29 cellular contexts compared by ENCODE assay signal in genomic region chr17:28029033-28029432, GRCh38.
"Had no signal": no experiment of that assay in that cellular context is flagged by ENCODE, and none has a peak within 500 bp of the region (broad histone marks: within the 10 kb centered on the region; RNA-seq: fewer than 3 reads in every experiment).

No MANE protein-coding gene starts in this region.

- FAIRE-seq: RCC 7860 had no signal

- H3K9me3 ChIP-seq: adrenal gland, breast epithelium had no signal

- H3K36me3 ChIP-seq: adrenal gland, breast epithelium had no signal

- H3K4me1 ChIP-seq: breast epithelium had no signal

- H3K27me3 ChIP-seq: adrenal gland, breast epithelium had no signal

- ATAC-seq: activated CD8-positive, alpha-beta T cell treated with anti-CD3 and anti-CD28 coated beads, Interleukin-2, amount 10 ng/mL, durations not matched to agents 7 days and 5 days; PC-3; T-cell; WTC11 had no signal

- DNase-seq: activated CD4-positive, alpha-beta T cell treated with anti-CD3 and anti-CD28 coated beads for 48 hours; activated CD4-positive, alpha-beta T cell treated with anti-CD3 and anti-CD28 coated beads, Interleukin-2, amount 50 U/mL, for 4 hours; activated CD4-positive, CD25-positive, alpha-beta regulatory T cell treated with anti-CD3 and anti-CD28 coated beads, Interleukin-2, amount 50 U/mL, for 72 hours; activated CD8-positive, alpha-beta memory T cell treated with anti-CD3 and anti-CD28 coated beads, Interleukin-2, amount 50 U/mL, for 48 hours; activated CD8-positive, alpha-beta T cell treated with anti-CD3 and anti-CD28 coated beads, Interleukin-2, amount 10 ng/mL, durations not matched to agents 7 days and 5 days; activated naive CD4-positive, alpha-beta T cell treated with anti-CD3 and anti-CD28 coated beads, Interleukin-2, amount 50 U/mL, for 16 hours; activated naive CD8-positive, alpha-beta T cell treated with anti-CD3 and anti-CD28 coated beads, Interleukin-2, amount 10 ng/mL, durations not matched to agents 7 days and 5 days; activated T-cell treated with anti-CD3 and anti-CD28 coated beads, Interleukin-2, amount 50 U/mL, for 1 hour; adrenal gland; anterior cingulate cortex; caudate nucleus; KG1; NCI-H1048; NCI-H146; NCI-H187 treated with DMSO at 0.1 percent for 48 hours; NCI-H2081 treated with DMSO at 0.1 percent for 48 hours; NCI-H2171; NCI-H2227 treated with DMSO at 0.1 percent for 48 hours; NCI-H446 treated with DMSO at 0.1 percent for 48 hours; NCI-H526 treated with DMSO at 0.1 percent for 48 hours; NCI-H82; PC-3; SHP77 treated with DMSO at 0.1 percent for 48 hours; T-cell; T-helper 2 cell; T1000 had no signal

- H3K27ac ChIP-seq: breast epithelium had no signal

- H3K4me3 ChIP-seq: adrenal gland, breast epithelium had no signal
